9 cellular contexts compared by ENCODE assay signal in the genomic region with DNA sequence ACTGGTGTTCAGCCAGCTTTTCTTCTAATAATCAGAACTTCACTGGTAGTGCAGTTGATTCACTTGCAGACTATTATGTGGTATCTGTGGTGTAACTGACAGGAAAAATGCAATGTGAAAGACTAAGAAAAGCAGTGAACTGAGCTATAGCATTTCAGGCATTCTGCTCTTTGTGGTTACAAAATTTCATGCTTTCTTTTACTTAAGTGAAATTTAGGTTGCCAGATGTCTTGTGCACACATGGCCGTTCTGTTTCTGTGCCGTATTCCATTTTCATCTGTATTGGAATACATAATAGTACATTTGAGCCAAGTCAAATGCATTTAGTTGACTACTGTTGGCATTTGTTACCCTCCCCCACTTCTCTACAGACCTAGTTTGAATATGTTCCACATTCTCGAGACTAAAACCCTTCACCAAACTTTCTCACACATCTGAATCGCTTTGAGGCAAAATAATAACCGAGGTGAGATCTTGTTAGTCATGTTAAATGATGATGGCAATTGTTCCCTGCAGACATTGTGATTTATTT. TPM values are rescaled to one million over a fixed set of nuclear protein-coding genes. Genes with fewer than 3 reads are reported as not detected.
DNase-seq lines count a peak whose midpoint lies in the region; ATAC-seq and TF ChIP-seq lines count a peak whose summit lies in the region.
"Had no signal": no experiment of that assay in that cellular context is flagged by ENCODE, and none has a peak within 500 bp of the region (broad histone marks: within the 10 kb centered on the region; RNA-seq: fewer than 3 reads in every experiment).

No MANE protein-coding gene starts in this region.

- no peak for TF ChIP-seq POLR2A in vagina (IDR thresholded peaks at IDR 0.05)

- H3F3A ChIP-seq in PC-3 (ENCODE audit: low read length, unreplicated experiment): no peaks in the 10 kb centered on the region

- H3K4me3 ChIP-seq in PC-3 (ENCODE audit: low read length) (no peak overlapping the region), vagina (no peak overlapping the region)

- POLR2A ChIA-PET in PC-3 (lab: Charles Lee; ENCODE audit: unreplicated experiment): no interaction called here

- no peaks in the 10 kb centered on the region for H3K27me3 ChIP-seq in PC-3 (ENCODE audit: low read length)
- H3K27me3 ChIP-seq in vagina: no peaks in the 10 kb centered on the region

- no peak overlapping the region for H2AFZ ChIP-seq in PC-3 (ENCODE audit: low read length)

- H3K27ac ChIP-seq in PC-3 (ENCODE audit: low read length): no peak overlapping the region
- no peak overlapping the region for H3K27ac ChIP-seq in vagina

- DNase-seq in PC-3: peak; percentile 2
- DNase-seq in kidney tubule cell (ENCODE audit: low spot score): peak; percentile 49
- no peak for DNase-seq in stimulated activated CD4-positive, alpha-beta T cell treated with anti-CD3 and anti-CD28 coated beads, Interleukin-2, amount 100 ng/mL, for 48 hours
- DNase-seq in activated CD4-positive, alpha-beta T cell treated with anti-CD3 and anti-CD28 coated beads for 4 hours: no peak
- DNase-seq in vagina (ENCODE audit: extremely low spot score in 2 of 2): no peak
- DNase-seq in occipital lobe (lab: John Stamatoyannopoulos, UW): no peak
- DNase-seq: activated B cell treated with CpG ODN at 0.5 μM for 24 hours had no signal

- ATAC-seq in GM18873 (IDR thresholded peaks at IDR 0.05; ENCODE audit: low FRiP score, unreplicated experiment): peak; percentile 78
- ATAC-seq in HG02870 (IDR thresholded peaks at IDR 0.05; ENCODE audit: unreplicated experiment): peak; percentile 84
- ATAC-seq in PC-3: no peak

- H3K9me2 ChIP-seq in PC-3 (replicated peaks; ENCODE audit: low read length): no peaks in the 10 kb centered on the region

- CTCF ChIA-PET in PC-3 (lab: Charles Lee): no interaction called here

- no peak overlapping the region for H3K9ac ChIP-seq in PC-3 (ENCODE audit: low read length)

- H3K4me1 ChIP-seq in PC-3 (ENCODE audit: insufficient read depth, low read length) (peaks cover 36% of the 10 kb centered on the region), vagina (no peaks in the 10 kb centered on the region)

- no TSS peak for BruUV-seq in PC-3 (replicated peaks; lab: Mats Ljungman, UMichigan)

- H3K79me2 ChIP-seq in PC-3 (ENCODE audit: low read length): no peaks in the 10 kb centered on the region

- H3K9me3 ChIP-seq in PC-3 (ENCODE audit: low read length): no peaks in the 10 kb centered on the region
- H3K9me3 ChIP-seq in vagina: no peaks in the 10 kb centered on the region

- no peaks in the 10 kb centered on the region for H3K36me3 ChIP-seq in PC-3 (ENCODE audit: low read depth, low read length)
- no peaks in the 10 kb centered on the region for H3K36me3 ChIP-seq in vagina

- TF ChIP-seq CTCF in PC-3 (conservative IDR thresholded peaks at IDR 0.05; ENCODE audit: low read depth, low read length) (no peak), vagina (IDR thresholded peaks at IDR 0.05) (no peak)

- no peak overlapping the region for H3K4me2 ChIP-seq in PC-3 (ENCODE audit: low read length)

- intact Hi-C loops in PC-3 (cut with micrococcal nuclease): loop anchor here (5.0 to 10.0 kb wide), 2 partner anchors 56 to 286 kb away; no protein-coding TSS in a partner anchor
- intact Hi-C loops in vagina (cut with DNase I): no loop called here

- H4K20me1 ChIP-seq in PC-3 (ENCODE audit: low read length): no peaks in the 10 kb centered on the region

RNA-seq across cellular contexts. Expression of gene RTL3, which starts 8.2 kb away (rescaled TPM):
- total RNA-seq in PC-3 (2014; rRNA removed): not detected in 2 replicates
- not detected for total RNA-seq in vagina
- not detected for total RNA-seq in occipital lobe
- total RNA-seq: activated B cell treated with CpG ODN at 0.5 μM for 24 hours had no signal

Comparison
In these comparisons a context has a peak if more than half of its experiments do, and no peak if none do; other contexts are left out.
1. DNase-seq: peak in PC-3 (single experiment) and kidney tubule cell (single experiment); none in stimulated activated CD4-positive, alpha-beta T cell treated with anti-CD3 and anti-CD28 coated beads, Interleukin-2, amount 100 ng/mL, for 48 hours (0 of 2), activated CD4-positive, alpha-beta T cell treated with anti-CD3 and anti-CD28 coated beads for 4 hours (0 of 2), vagina (0 of 2) and occipital lobe (single experiment).